In the genomic region with DNA sequence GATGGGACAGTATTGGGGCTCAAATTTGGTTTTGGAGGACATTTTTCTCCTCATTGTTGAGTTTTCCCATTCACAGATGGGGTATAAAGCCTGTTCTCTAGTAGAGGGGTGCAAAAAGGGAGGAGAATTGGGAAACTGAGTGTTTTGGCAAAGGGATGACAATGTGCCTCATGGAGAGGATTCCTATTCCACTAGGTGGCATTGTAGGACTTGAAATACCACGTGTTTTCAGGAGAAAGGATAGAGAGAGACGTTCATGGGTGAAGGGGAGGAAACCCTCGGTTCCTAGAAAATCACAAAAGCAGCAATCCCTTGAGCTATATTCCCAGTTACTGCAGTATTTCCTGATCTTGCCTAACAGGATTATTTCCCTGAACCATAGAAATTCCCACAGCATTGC, we compare ENCODE assay signal across 1 cellular context.
TF ChIP-seq lines count a peak whose summit lies in the region.

No MANE protein-coding gene starts in this region.

TF ChIP-seq in GM23338, 12 proteins besides CTCF, POLR2A, EP300 and RAD21 (continued from another document):
- TF ChIP-seq, protein P1, sequence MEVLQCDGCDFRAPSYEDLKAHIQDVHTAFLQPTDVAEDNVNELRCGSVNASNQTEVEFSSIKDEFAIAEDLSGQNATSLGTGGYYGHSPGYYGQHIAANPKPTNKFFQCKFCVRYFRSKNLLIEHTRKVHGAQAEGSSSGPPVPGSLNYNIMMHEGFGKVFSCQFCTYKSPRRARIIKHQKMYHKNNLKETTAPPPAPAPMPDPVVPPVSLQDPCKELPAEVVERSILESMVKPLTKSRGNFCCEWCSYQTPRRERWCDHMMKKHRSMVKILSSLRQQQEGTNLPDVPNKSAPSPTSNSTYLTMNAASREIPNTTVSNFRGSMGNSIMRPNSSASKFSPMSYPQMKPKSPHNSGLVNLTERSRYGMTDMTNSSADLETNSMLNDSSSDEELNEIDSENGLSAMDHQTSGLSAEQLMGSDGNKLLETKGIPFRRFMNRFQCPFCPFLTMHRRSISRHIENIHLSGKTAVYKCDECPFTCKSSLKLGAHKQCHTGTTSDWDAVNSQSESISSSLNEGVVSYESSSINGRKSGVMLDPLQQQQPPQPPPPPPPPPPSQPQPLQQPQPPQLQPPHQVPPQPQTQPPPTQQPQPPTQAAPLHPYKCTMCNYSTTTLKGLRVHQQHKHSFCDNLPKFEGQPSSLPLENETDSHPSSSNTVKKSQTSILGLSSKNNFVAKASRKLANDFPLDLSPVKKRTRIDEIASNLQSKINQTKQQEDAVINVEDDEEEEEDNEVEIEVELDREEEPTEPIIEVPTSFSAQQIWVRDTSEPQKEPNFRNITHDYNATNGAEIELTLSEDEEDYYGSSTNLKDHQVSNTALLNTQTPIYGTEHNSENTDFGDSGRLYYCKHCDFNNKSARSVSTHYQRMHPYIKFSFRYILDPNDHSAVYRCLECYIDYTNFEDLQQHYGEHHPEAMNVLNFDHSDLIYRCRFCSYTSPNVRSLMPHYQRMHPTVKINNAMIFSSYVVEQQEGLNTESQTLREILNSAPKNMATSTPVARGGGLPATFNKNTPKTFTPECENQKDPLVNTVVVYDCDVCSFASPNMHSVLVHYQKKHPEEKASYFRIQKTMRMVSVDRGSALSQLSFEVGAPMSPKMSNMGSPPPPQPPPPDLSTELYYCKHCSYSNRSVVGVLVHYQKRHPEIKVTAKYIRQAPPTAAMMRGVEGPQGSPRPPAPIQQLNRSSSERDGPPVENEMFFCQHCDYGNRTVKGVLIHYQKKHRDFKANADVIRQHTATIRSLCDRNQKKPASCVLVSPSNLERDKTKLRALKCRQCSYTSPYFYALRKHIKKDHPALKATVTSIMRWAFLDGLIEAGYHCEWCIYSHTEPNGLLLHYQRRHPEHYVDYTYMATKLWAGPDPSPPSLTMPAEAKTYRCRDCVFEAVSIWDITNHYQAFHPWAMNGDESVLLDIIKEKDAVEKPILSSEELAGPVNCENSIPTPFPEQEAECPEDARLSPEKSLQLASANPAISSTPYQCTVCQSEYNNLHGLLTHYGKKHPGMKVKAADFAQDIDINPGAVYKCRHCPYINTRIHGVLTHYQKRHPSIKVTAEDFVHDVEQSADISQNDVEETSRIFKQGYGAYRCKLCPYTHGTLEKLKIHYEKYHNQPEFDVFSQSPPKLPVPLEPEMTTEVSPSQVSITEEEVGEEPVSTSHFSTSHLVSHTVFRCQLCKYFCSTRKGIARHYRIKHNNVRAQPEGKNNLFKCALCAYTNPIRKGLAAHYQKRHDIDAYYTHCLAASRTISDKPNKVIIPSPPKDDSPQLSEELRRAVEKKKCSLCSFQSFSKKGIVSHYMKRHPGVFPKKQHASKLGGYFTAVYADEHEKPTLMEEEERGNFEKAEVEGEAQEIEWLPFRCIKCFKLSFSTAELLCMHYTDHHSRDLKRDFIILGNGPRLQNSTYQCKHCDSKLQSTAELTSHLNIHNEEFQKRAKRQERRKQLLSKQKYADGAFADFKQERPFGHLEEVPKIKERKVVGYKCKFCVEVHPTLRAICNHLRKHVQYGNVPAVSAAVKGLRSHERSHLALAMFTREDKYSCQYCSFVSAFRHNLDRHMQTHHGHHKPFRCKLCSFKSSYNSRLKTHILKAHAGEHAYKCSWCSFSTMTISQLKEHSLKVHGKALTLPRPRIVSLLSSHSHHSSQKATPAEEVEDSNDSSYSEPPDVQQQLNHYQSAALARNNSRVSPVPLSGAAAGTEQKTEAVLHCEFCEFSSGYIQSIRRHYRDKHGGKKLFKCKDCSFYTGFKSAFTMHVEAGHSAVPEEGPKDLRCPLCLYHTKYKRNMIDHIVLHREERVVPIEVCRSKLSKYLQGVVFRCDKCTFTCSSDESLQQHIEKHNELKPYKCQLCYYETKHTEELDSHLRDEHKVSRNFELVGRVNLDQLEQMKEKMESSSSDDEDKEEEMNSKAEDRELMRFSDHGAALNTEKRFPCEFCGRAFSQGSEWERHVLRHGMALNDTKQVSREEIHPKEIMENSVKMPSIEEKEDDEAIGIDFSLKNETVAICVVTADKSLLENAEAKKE (CRISPR knock-in tag; IDR thresholded peaks at IDR 0.05) = no peak
- no peak for TF ChIP-seq ZNF331 (CRISPR knock-in tag; IDR thresholded peaks at IDR 0.05; ENCODE audit: low read depth)
